ENCODE assay signal across 15 cellular contexts in genomic region chr10:78511324-78512204, GRCh38.
DNase-seq lines count a peak whose midpoint lies in the region; ATAC-seq and TF ChIP-seq lines count a peak whose summit lies in the region.
"Had no signal": no experiment of that assay in that cellular context is flagged by ENCODE, and none has a peak within 500 bp of the region (broad histone marks: within the 10 kb centered on the region; RNA-seq: fewer than 3 reads in every experiment).

No MANE protein-coding gene starts in this region.

- 69% methylated on average over 6 of the region's 6 CpGs for WGBS in suprapubic skin

- CTCF ChIA-PET in activated CD4-positive, alpha-beta memory T cell treated with anti-CD3 and anti-CD28 coated beads for 36 hours (lab: Charles Lee): no interaction called here

- TF ChIP-seq CTCF in suprapubic skin (IDR thresholded peaks at IDR 0.05) (no peak), type B pancreatic cell (conservative IDR thresholded peaks at IDR 0.05) (no peak)

- peak overlapping the region; percentile 7 for H3K27ac ChIP-seq in suprapubic skin
- H3K27ac ChIP-seq: cardiac muscle cell had no signal

- no peaks in the 10 kb centered on the region; the same call in 1 of the 2 replicates for H3K9me3 ChIP-seq in MG63
- H3K9me3 ChIP-seq in suprapubic skin: no peaks in the 10 kb centered on the region

- H3K27me3 Mint-ChIP-seq in type B pancreatic cell: no peaks in the 10 kb centered on the region
- no peaks in the 10 kb centered on the region for H3K27me3 Mint-ChIP-seq in activated CD4-positive, alpha-beta memory T cell treated with anti-CD3 and anti-CD28 coated beads for 36 hours
- H3K27me3 Mint-ChIP-seq in activated T-cell treated with anti-CD3 and anti-CD28 coated beads, Interleukin-2, amount 50 U/mL, for 4 hours (ENCODE audit: low read depth): no peaks in the 10 kb centered on the region

- H3K9me3 Mint-ChIP-seq in type B pancreatic cell: no peaks in the 10 kb centered on the region
- no peaks in the 10 kb centered on the region for H3K9me3 Mint-ChIP-seq in activated CD4-positive, alpha-beta memory T cell treated with anti-CD3 and anti-CD28 coated beads for 36 hours
- H3K9me3 Mint-ChIP-seq in activated T-cell treated with anti-CD3 and anti-CD28 coated beads, Interleukin-2, amount 50 U/mL, for 4 hours: no peaks in the 10 kb centered on the region
- H3K9me3 Mint-ChIP-seq: activated CD4-positive, alpha-beta T cell treated with anti-CD3 and anti-CD28 coated beads, Interleukin-2, amount 10 ng/mL, durations not matched to agents 7 days and 5 days; IgD-negative memory B cell; stimulated activated memory B cell treated with anti-CD40 and anti-IgM and Interleukin-4, amounts not matched to agents 10 μg/mL and 1 μg/mL and 100 μg/mL, for 72 hours had no signal

- peak; percentile 42 for DNase-seq in MG63
- peak; percentile 29 for DNase-seq in ecto neural progenitor cell (ENCODE audit: low spot score)
- DNase-seq in mesenteric fat pad (ENCODE audit: low spot score): peak; percentile 28
- peak in 1 of 2 donors; percentile 71 for DNase-seq in suprapubic skin (ENCODE audit: low spot score in 2 of 2)
- no peak for DNase-seq in type B pancreatic cell (ENCODE audit: extremely low spot score, unreplicated experiment)
- no peak for DNase-seq in activated CD4-positive, alpha-beta memory T cell treated with anti-CD3 and anti-CD28 coated beads for 36 hours
- no peak for DNase-seq in activated T-cell treated with anti-CD3 and anti-CD28 coated beads, Interleukin-2, amount 50 U/mL, for 4 hours
- DNase-seq: activated CD4-positive, alpha-beta T cell treated with anti-CD3 and anti-CD28 coated beads, Interleukin-2, amount 10 ng/mL, durations not matched to agents 7 days and 5 days; activated T-cell treated with anti-CD3 and anti-CD28 coated beads, Interleukin-2, amount 50 U/mL, for 1 hour; NCI-H1694; stimulated activated CD4-positive, alpha-beta T cell treated with anti-CD3 and anti-CD28 coated beads, Interleukin-15, amount 100 ng/mL, for 24 hours; SW 1271 had no signal

- H3K27me3 ChIP-seq in MG63: no peaks in the 10 kb centered on the region
- no peaks in the 10 kb centered on the region for H3K27me3 ChIP-seq in suprapubic skin
- H3K27me3 ChIP-seq: cardiac muscle cell had no signal

- intact Hi-C loops in activated CD4-positive, alpha-beta memory T cell treated with anti-CD3 and anti-CD28 coated beads for 36 hours (cut with micrococcal nuclease): no loop called here

- no peak overlapping the region for H3K4me3 Mint-ChIP-seq in type B pancreatic cell
- H3K4me3 Mint-ChIP-seq in activated CD4-positive, alpha-beta memory T cell treated with anti-CD3 and anti-CD28 coated beads for 36 hours: no peak overlapping the region
- no peak overlapping the region for H3K4me3 Mint-ChIP-seq in activated T-cell treated with anti-CD3 and anti-CD28 coated beads, Interleukin-2, amount 50 U/mL, for 4 hours
- H3K4me3 Mint-ChIP-seq: activated CD4-positive, alpha-beta T cell treated with anti-CD3 and anti-CD28 coated beads, Interleukin-2, amount 10 ng/mL, durations not matched to agents 7 days and 5 days; IgD-negative memory B cell; stimulated activated memory B cell treated with anti-CD40 and anti-IgM and Interleukin-4, amounts not matched to agents 10 μg/mL and 1 μg/mL and 100 μg/mL, for 72 hours had no signal

- no peaks in the 10 kb centered on the region for H3K36me3 ChIP-seq in MG63
- no peaks in the 10 kb centered on the region for H3K36me3 ChIP-seq in suprapubic skin
- H3K36me3 ChIP-seq: cardiac muscle cell had no signal

- POLR2A ChIA-PET in activated CD4-positive, alpha-beta memory T cell treated with anti-CD3 and anti-CD28 coated beads for 36 hours (lab: Charles Lee): no interaction called here

- TF ChIP-seq POLR2A in suprapubic skin (IDR thresholded peaks at IDR 0.05): no peak

- H3K36me3 Mint-ChIP-seq in type B pancreatic cell: no peaks in the 10 kb centered on the region
- H3K36me3 Mint-ChIP-seq in activated CD4-positive, alpha-beta memory T cell treated with anti-CD3 and anti-CD28 coated beads for 36 hours: no peaks in the 10 kb centered on the region
- no peaks in the 10 kb centered on the region for H3K36me3 Mint-ChIP-seq in activated T-cell treated with anti-CD3 and anti-CD28 coated beads, Interleukin-2, amount 50 U/mL, for 4 hours (ENCODE audit: insufficient read depth)
- H3K36me3 Mint-ChIP-seq: IgD-negative memory B cell; stimulated activated memory B cell treated with anti-CD40 and anti-IgM and Interleukin-4, amounts not matched to agents 10 μg/mL and 1 μg/mL and 100 μg/mL, for 72 hours had no signal

- H3K4me3 ChIP-seq in MG63 (no peak overlapping the region), suprapubic skin (no peak overlapping the region)
- H3K4me3 ChIP-seq: cardiac muscle cell had no signal

- H3K4me1 ChIP-seq in suprapubic skin: peaks cover 30% of the 10 kb centered on the region

- H3K27ac Mint-ChIP-seq in type B pancreatic cell: no peak overlapping the region
- H3K27ac Mint-ChIP-seq in activated CD4-positive, alpha-beta memory T cell treated with anti-CD3 and anti-CD28 coated beads for 36 hours: no peak overlapping the region
- H3K27ac Mint-ChIP-seq: activated CD4-positive, alpha-beta T cell treated with anti-CD3 and anti-CD28 coated beads, Interleukin-2, amount 10 ng/mL, durations not matched to agents 7 days and 5 days; IgD-negative memory B cell; stimulated activated memory B cell treated with anti-CD40 and anti-IgM and Interleukin-4, amounts not matched to agents 10 μg/mL and 1 μg/mL and 100 μg/mL, for 72 hours had no signal

- no peak for ATAC-seq in activated T-cell treated with anti-CD3 and anti-CD28 coated beads, Interleukin-2, amount 50 U/mL, for 4 hours
- ATAC-seq: stimulated activated memory B cell treated with anti-CD40 and anti-IgM and Interleukin-4, amounts not matched to agents 10 μg/mL and 1 μg/mL and 100 μg/mL, for 72 hours had no signal

- H3K4me1 Mint-ChIP-seq in type B pancreatic cell (ENCODE audit: unreplicated experiment): peaks cover 41% of the 10 kb centered on the region
- no peaks in the 10 kb centered on the region for H3K4me1 Mint-ChIP-seq in activated CD4-positive, alpha-beta memory T cell treated with anti-CD3 and anti-CD28 coated beads for 36 hours (ENCODE audit: low read depth)
- H3K4me1 Mint-ChIP-seq in activated T-cell treated with anti-CD3 and anti-CD28 coated beads, Interleukin-2, amount 50 U/mL, for 4 hours (ENCODE audit: low read depth): no peaks in the 10 kb centered on the region
- H3K4me1 Mint-ChIP-seq: activated CD4-positive, alpha-beta T cell treated with anti-CD3 and anti-CD28 coated beads, Interleukin-2, amount 10 ng/mL, durations not matched to agents 7 days and 5 days; IgD-negative memory B cell; stimulated activated memory B cell treated with anti-CD40 and anti-IgM and Interleukin-4, amounts not matched to agents 10 μg/mL and 1 μg/mL and 100 μg/mL, for 72 hours had no signal

- no peak for TF ChIP-seq EP300 in suprapubic skin (IDR thresholded peaks at IDR 0.05)

Comparison
In these comparisons a context has a peak if more than half of its experiments do, and no peak if none do; other contexts are left out.
1. DNase-seq: peak in MG63 (single experiment), ecto neural progenitor cell (single experiment) and mesenteric fat pad (single experiment); none in type B pancreatic cell (single experiment), activated CD4-positive, alpha-beta memory T cell treated with anti-CD3 and anti-CD28 coated beads for 36 hours (single experiment) and activated T-cell treated with anti-CD3 and anti-CD28 coated beads, Interleukin-2, amount 50 U/mL, for 4 hours (single experiment).